In the genomic region with DNA sequence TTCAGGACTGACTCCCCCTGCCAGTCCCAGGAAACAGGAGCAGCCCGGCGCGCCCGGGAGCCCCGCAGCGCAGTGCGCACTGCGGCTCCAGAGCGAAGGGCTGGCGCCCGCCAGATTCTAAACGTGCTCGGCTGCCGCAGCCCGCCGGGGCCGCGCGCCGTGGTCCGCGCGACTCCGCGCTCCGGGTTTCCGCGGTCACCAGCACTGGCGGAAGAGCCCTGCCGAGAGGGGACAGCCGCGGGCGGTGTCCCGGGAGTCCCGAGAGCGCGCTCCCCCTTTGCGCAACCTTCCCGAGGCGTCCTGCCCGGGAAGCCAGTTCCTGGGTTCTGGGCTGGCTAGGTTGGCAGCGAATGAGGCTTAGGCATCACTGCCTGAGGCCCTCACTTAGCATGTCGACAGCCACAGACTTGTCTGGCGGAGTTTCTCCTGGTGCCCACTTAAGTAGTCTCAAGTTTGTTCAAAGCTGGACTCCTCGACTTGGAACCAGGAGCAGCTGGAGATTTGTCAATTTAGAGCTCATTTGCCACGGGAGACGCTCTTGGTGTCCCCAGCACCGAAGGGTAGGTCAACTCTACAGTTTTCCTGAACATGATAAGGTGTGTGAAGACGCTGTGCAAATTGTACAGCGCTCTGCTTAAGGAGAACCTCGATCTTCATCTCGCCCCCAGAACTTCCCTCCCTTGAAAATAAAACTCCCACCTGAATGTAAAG, we compare ENCODE assay signal across 1 cellular context.
TF ChIP-seq lines count a peak whose summit lies in the region.

No MANE protein-coding gene starts in this region.

TF ChIP-seq in HepG2, 621 proteins besides CTCF, POLR2A, EP300 and RAD21 (continued from another document):
- TF ChIP-seq, protein P1, sequence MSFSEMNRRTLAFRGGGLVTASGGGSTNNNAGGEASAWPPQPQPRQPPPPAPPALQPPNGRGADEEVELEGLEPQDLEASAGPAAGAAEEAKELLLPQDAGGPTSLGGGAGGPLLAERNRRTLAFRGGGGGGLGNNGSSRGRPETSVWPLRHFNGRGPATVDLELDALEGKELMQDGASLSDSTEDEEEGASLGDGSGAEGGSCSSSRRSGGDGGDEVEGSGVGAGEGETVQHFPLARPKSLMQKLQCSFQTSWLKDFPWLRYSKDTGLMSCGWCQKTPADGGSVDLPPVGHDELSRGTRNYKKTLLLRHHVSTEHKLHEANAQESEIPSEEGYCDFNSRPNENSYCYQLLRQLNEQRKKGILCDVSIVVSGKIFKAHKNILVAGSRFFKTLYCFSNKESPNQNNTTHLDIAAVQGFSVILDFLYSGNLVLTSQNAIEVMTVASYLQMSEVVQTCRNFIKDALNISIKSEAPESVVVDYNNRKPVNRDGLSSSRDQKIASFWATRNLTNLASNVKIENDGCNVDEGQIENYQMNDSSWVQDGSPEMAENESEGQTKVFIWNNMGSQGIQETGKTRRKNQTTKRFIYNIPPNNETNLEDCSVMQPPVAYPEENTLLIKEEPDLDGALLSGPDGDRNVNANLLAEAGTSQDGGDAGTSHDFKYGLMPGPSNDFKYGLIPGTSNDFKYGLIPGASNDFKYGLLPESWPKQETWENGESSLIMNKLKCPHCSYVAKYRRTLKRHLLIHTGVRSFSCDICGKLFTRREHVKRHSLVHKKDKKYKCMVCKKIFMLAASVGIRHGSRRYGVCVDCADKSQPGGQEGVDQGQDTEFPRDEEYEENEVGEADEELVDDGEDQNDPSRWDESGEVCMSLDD (CRISPR knock-in tag; IDR thresholded peaks at IDR 0.05; ENCODE audit: borderline replicate concordance): peak; percentile 94
- peak; percentile 94 for TF ChIP-seq IRX3 (CRISPR knock-in tag; IDR thresholded peaks at IDR 0.05; ENCODE audit: borderline replicate concordance, low read depth)
- TF ChIP-seq ZNF724P (CRISPR knock-in tag; IDR thresholded peaks at IDR 0.05; ENCODE audit: borderline replicate concordance): no peak
- 0 out of 2 replicates have a peak, but pooled peaks have one; percentile 18 for TF ChIP-seq GATA4 (IDR thresholded peaks at IDR 0.05; ENCODE audit: borderline replicate concordance, low read depth)
- no peak for TF ChIP-seq NBN (conservative IDR thresholded peaks at IDR 0.05)
- TF ChIP-seq EHMT2 (IDR thresholded peaks at IDR 0.05; ENCODE audit: borderline replicate concordance, low read depth, low read length): no peak
- peak; percentile 78 for TF ChIP-seq ZNF292 (CRISPR knock-in tag; IDR thresholded peaks at IDR 0.05; ENCODE audit: borderline replicate concordance, low read depth)
- TF ChIP-seq, protein P2, sequence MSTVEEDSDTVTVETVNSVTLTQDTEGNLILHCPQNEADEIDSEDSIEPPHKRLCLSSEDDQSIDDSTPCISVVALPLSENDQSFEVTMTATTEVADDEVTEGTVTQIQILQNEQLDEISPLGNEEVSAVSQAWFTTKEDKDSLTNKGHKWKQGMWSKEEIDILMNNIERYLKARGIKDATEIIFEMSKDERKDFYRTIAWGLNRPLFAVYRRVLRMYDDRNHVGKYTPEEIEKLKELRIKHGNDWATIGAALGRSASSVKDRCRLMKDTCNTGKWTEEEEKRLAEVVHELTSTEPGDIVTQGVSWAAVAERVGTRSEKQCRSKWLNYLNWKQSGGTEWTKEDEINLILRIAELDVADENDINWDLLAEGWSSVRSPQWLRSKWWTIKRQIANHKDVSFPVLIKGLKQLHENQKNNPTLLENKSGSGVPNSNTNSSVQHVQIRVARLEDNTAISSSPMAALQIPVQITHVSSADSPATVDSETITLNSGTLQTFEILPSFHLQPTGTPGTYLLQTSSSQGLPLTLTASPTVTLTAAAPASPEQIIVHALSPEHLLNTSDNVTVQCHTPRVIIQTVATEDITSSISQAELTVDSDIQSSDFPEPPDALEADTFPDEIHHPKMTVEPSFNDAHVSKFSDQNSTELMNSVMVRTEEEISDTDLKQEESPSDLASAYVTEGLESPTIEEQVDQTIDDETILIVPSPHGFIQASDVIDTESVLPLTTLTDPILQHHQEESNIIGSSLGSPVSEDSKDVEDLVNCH (CRISPR knock-in tag; IDR thresholded peaks at IDR 0.05): 0 out of 2 replicates have a peak, but pooled peaks have one; percentile 34
- no peak for TF ChIP-seq SIX4 (CRISPR knock-in tag; IDR thresholded peaks at IDR 0.05)
- TF ChIP-seq ZNF274 (CRISPR knock-in tag; IDR thresholded peaks at IDR 0.05): peak; percentile 90
- TF ChIP-seq DPF2 (CRISPR knock-in tag; IDR thresholded peaks at IDR 0.05; ENCODE audit: borderline replicate concordance, low read depth): no peak
- TF ChIP-seq CEBPZ (IDR thresholded peaks at IDR 0.05; ENCODE audit: low read length): no peak
- peak; percentile 94 for TF ChIP-seq SAP130 (CRISPR knock-in tag; IDR thresholded peaks at IDR 0.05; ENCODE audit: low read depth)
- TF ChIP-seq ZNF788 (CRISPR knock-in tag; IDR thresholded peaks at IDR 0.05; ENCODE audit: borderline replicate concordance): peak; percentile 99
- TF ChIP-seq MEF2D (CRISPR knock-in tag; IDR thresholded peaks at IDR 0.05): no peak
- TF ChIP-seq NFATC3 (CRISPR knock-in tag; IDR thresholded peaks at IDR 0.05): 0 out of 2 replicates have a peak, but pooled peaks have one; percentile 45
